14 cellular contexts compared by ENCODE assay signal in the genomic region with DNA sequence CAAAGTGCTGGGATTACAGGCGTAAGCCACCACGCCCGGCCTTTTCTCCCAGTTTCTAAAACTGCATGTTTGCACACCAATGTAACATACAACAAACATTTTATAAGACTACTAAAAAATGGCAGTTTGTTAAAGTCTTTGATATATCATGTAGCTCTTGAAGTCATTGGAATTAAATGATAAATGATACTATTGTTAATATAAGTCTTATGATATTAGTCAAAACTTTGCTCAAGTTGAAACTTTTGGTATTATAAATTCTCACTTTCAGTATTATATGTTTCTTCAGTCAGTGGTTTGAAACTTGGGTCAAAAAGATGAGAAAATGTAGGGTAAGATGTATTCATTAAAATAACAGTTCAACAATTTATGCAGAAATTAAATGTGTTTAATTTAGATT.
DNase-seq lines count a peak whose midpoint lies in the region; ATAC-seq lines count a peak whose summit lies in the region.
"Had no signal": no experiment of that assay in that cellular context is flagged by ENCODE, and none has a peak within 500 bp of the region (broad histone marks: within the 10 kb centered on the region; RNA-seq: fewer than 3 reads in every experiment).

No MANE protein-coding gene starts in this region.

- DNase-seq in activated T-cell treated with anti-CD3 and anti-CD28 coated beads, Interleukin-2, amount 50 U/mL, for 4 hours: no peak
- DNase-seq in activated T-cell treated with anti-CD3 and anti-CD28 coated beads, Interleukin-2, amount 50 U/mL, for 1 hour: no peak
- no peak for DNase-seq in effector CD8-positive, alpha-beta T cell (lab: John Stamatoyannopoulos, UW)
- no peak for DNase-seq in substantia nigra (lab: John Stamatoyannopoulos, UW)
- no peak for DNase-seq in OCI-M2 (lab: John Stamatoyannopoulos, UW; ENCODE audit: unreplicated experiment)
- DNase-seq: MM.1S; NCI-H345; ovary; RPMI8226; stimulated activated CD8-positive, alpha-beta memory T cell treated with anti-CD3 and anti-CD28 coated beads, Interleukin-4, amount 100 ng/mL, for 48 hours had no signal

- peak; percentile 66 to 71 for ATAC-seq in activated T-cell treated with anti-CD3 and anti-CD28 coated beads, Interleukin-2, amount 50 U/mL, for 4 hours
- ATAC-seq in HG02610 (IDR thresholded peaks at IDR 0.05; ENCODE audit: unreplicated experiment) (peak; percentile 84), HG03378 (IDR thresholded peaks at IDR 0.05; ENCODE audit: unreplicated experiment) (peak; percentile 79)

- H3K27me3 Mint-ChIP-seq in activated T-cell treated with anti-CD3 and anti-CD28 coated beads, Interleukin-2, amount 50 U/mL, for 4 hours (ENCODE audit: low read depth): no peaks in the 10 kb centered on the region
- no peaks in the 10 kb centered on the region for H3K27me3 Mint-ChIP-seq in stimulated activated naive CD8-positive, alpha-beta T cell treated with anti-CD3 and anti-CD28 coated beads, Interleukin-15, Interleukin-2, amounts not matched to agents 100 ng/mL and 50 ng/mL, for 24 hours
- H3K27me3 Mint-ChIP-seq: dendritic cell treated with granulocyte-macrophage colony-stimulating factor and Interleukin-4, amounts not matched to agents 40 ng/mL and 50 ng/mL, for 4 days had no signal

- no peak overlapping the region for H3K4me3 Mint-ChIP-seq in activated T-cell treated with anti-CD3 and anti-CD28 coated beads, Interleukin-2, amount 50 U/mL, for 4 hours
- peak overlapping the region; percentile 30 for H3K4me3 Mint-ChIP-seq in stimulated activated naive CD8-positive, alpha-beta T cell treated with anti-CD3 and anti-CD28 coated beads, Interleukin-15, Interleukin-2, amounts not matched to agents 100 ng/mL and 50 ng/mL, for 24 hours
- H3K4me3 Mint-ChIP-seq: dendritic cell treated with granulocyte-macrophage colony-stimulating factor and Interleukin-4, amounts not matched to agents 40 ng/mL and 50 ng/mL, for 4 days had no signal

- H3K9me3 Mint-ChIP-seq in activated T-cell treated with anti-CD3 and anti-CD28 coated beads, Interleukin-2, amount 50 U/mL, for 4 hours: peaks cover 11% of the 10 kb centered on the region
- peaks cover 11% of the 10 kb centered on the region for H3K9me3 Mint-ChIP-seq in stimulated activated naive CD8-positive, alpha-beta T cell treated with anti-CD3 and anti-CD28 coated beads, Interleukin-15, Interleukin-2, amounts not matched to agents 100 ng/mL and 50 ng/mL, for 24 hours
- H3K9me3 Mint-ChIP-seq: dendritic cell treated with granulocyte-macrophage colony-stimulating factor and Interleukin-4, amounts not matched to agents 40 ng/mL and 50 ng/mL, for 4 days had no signal

- no peaks in the 10 kb centered on the region for H3K36me3 Mint-ChIP-seq in activated T-cell treated with anti-CD3 and anti-CD28 coated beads, Interleukin-2, amount 50 U/mL, for 4 hours (ENCODE audit: insufficient read depth)
- peaks cover 18% of the 10 kb centered on the region for H3K36me3 Mint-ChIP-seq in stimulated activated naive CD8-positive, alpha-beta T cell treated with anti-CD3 and anti-CD28 coated beads, Interleukin-15, Interleukin-2, amounts not matched to agents 100 ng/mL and 50 ng/mL, for 24 hours (ENCODE audit: low read depth)

- H3K27ac Mint-ChIP-seq in stimulated activated naive CD8-positive, alpha-beta T cell treated with anti-CD3 and anti-CD28 coated beads, Interleukin-15, Interleukin-2, amounts not matched to agents 100 ng/mL and 50 ng/mL, for 24 hours: peak overlapping the region; percentile 78
- H3K27ac Mint-ChIP-seq: dendritic cell treated with granulocyte-macrophage colony-stimulating factor and Interleukin-4, amounts not matched to agents 40 ng/mL and 50 ng/mL, for 4 days had no signal

- peaks cover 26% of the 10 kb centered on the region for H3K4me1 Mint-ChIP-seq in activated T-cell treated with anti-CD3 and anti-CD28 coated beads, Interleukin-2, amount 50 U/mL, for 4 hours (ENCODE audit: low read depth)
- H3K4me1 Mint-ChIP-seq in stimulated activated naive CD8-positive, alpha-beta T cell treated with anti-CD3 and anti-CD28 coated beads, Interleukin-15, Interleukin-2, amounts not matched to agents 100 ng/mL and 50 ng/mL, for 24 hours (ENCODE audit: low read depth): peaks cover 40% of the 10 kb centered on the region

- no peak overlapping the region for H3K27ac ChIP-seq in substantia nigra (ENCODE audit: low read depth, low read length, poor library complexity, severe bottlenecking)
- H3K27ac ChIP-seq: ovary had no signal
